Comparison of ENCODE assay signal across 1 cellular context in the genomic region with DNA sequence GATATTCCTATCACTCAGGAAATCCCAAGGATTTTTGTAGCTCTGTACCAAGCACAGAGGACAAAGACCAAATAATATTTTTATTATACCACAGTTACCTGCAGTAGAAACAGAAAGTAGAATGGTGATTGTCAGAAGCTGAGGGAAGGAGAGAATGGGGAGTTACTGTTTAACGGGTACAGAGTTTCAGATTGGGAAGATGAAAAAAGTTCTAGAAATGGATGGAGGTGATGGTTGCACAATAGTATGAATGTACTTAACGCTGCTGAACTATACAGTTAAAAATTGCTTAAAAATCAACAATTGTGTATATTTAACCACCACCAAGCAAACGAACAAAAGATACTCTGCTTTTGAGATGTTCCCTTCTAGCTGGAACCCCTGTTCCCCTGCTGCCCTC.
TF ChIP-seq lines count a peak whose summit lies in the region.

No MANE protein-coding gene starts in this region.

TF ChIP-seq in HepG2, 621 proteins besides CTCF, POLR2A, EP300 and RAD21 (continues in another document):
- TF ChIP-seq, protein P1, sequence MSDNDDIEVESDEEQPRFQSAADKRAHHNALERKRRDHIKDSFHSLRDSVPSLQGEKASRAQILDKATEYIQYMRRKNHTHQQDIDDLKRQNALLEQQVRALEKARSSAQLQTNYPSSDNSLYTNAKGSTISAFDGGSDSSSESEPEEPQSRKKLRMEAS (IDR thresholded peaks at IDR 0.05), result no peak
- TF ChIP-seq STAT5B (CRISPR knock-in tag; IDR thresholded peaks at IDR 0.05) (no peak), POLR2G (IDR thresholded peaks at IDR 0.05; ENCODE audit: low read depth, low read length) (no peak), MIER2 (CRISPR knock-in tag; IDR thresholded peaks at IDR 0.05) (no peak), ZNF10 (CRISPR knock-in tag; IDR thresholded peaks at IDR 0.05; ENCODE audit: borderline replicate concordance, low read depth) (no peak), KLF16 (CRISPR knock-in tag; IDR thresholded peaks at IDR 0.05) (0 out of 4 replicates have a peak, but pooled peaks of 1 of the 2 experiments have one; percentile 32), ZNF333 (CRISPR knock-in tag; IDR thresholded peaks at IDR 0.05; ENCODE audit: borderline replicate concordance) (no peak), ZNF766 (CRISPR knock-in tag; IDR thresholded peaks at IDR 0.05; ENCODE audit: borderline replicate concordance) (no peak), GATAD2A (CRISPR knock-in tag; IDR thresholded peaks at IDR 0.05) (peak; percentile 62), AGO2 (optimal IDR thresholded peaks at IDR 0.05; ENCODE audit: low read depth, low read length) (no peak), TOE1 (CRISPR knock-in tag; IDR thresholded peaks at IDR 0.05) (no peak), ZNF484 (CRISPR knock-in tag; IDR thresholded peaks at IDR 0.05; ENCODE audit: borderline replicate concordance, low read depth) (no peak), ZSCAN12 (CRISPR knock-in tag; IDR thresholded peaks at IDR 0.05) (no peak), ISL2 (CRISPR knock-in tag; IDR thresholded peaks at IDR 0.05) (0 out of 2 replicates have a peak, but pooled peaks have one; percentile 34), CENPX (CRISPR knock-in tag; IDR thresholded peaks at IDR 0.05) (no peak), JARID2 (CRISPR knock-in tag; IDR thresholded peaks at IDR 0.05; ENCODE audit: insufficient replicate concordance) (no peak), PHF8 (CRISPR knock-in tag; IDR thresholded peaks at IDR 0.05) (no peak), SOX6 (IDR thresholded peaks at IDR 0.05) (no peak), SOX6 (CRISPR knock-in tag; IDR thresholded peaks at IDR 0.05) (peak; percentile 86), FOXP1 (IDR thresholded peaks at IDR 0.05) (no peak), FOXP1 (CRISPR knock-in tag; IDR thresholded peaks at IDR 0.05) (peak; percentile 26; the same call in 1 of the 2 replicates), RAD51 (IDR thresholded peaks at IDR 0.05; ENCODE audit: borderline replicate concordance) (no peak), CENPT (CRISPR knock-in tag; IDR thresholded peaks at IDR 0.05; ENCODE audit: low read depth) (no peak), KDM1A (CRISPR knock-in tag; IDR thresholded peaks at IDR 0.05) (no peak), ZNF558 (CRISPR knock-in tag; IDR thresholded peaks at IDR 0.05; ENCODE audit: borderline replicate concordance) (no peak), CEBPG (CRISPR knock-in tag; IDR thresholded peaks at IDR 0.05) (peak; percentile 91), TAF15 (IDR thresholded peaks at IDR 0.05; ENCODE audit: low read depth, low read length, poor library complexity, severe bottlenecking) (no peak), ZFAT (CRISPR knock-in tag; conservative IDR thresholded peaks at IDR 0.05) (no peak), ZNF431 (CRISPR knock-in tag; IDR thresholded peaks at IDR 0.05; ENCODE audit: borderline replicate concordance, low read depth) (no peak)
- TF ChIP-seq, protein P2, sequence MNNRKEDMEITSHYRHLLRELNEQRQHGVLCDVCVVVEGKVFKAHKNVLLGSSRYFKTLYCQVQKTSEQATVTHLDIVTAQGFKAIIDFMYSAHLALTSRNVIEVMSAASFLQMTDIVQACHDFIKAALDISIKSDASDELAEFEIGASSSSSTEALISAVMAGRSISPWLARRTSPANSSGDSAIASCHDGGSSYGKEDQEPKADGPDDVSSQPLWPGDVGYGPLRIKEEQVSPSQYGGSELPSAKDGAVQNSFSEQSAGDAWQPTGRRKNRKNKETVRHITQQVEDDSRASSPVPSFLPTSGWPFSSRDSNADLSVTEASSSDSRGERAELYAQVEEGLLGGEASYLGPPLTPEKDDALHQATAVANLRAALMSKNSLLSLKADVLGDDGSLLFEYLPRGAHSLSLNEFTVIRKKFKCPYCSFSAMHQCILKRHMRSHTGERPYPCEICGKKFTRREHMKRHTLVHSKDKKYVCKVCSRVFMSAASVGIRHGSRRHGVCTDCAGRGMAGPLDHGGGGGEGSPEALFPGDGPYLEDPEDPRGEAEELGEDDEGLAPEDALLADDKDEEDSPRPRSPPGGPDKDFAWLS (CRISPR knock-in tag; IDR thresholded peaks at IDR 0.05; ENCODE audit: borderline replicate concordance), result no peak
- TF ChIP-seq, protein P3, sequence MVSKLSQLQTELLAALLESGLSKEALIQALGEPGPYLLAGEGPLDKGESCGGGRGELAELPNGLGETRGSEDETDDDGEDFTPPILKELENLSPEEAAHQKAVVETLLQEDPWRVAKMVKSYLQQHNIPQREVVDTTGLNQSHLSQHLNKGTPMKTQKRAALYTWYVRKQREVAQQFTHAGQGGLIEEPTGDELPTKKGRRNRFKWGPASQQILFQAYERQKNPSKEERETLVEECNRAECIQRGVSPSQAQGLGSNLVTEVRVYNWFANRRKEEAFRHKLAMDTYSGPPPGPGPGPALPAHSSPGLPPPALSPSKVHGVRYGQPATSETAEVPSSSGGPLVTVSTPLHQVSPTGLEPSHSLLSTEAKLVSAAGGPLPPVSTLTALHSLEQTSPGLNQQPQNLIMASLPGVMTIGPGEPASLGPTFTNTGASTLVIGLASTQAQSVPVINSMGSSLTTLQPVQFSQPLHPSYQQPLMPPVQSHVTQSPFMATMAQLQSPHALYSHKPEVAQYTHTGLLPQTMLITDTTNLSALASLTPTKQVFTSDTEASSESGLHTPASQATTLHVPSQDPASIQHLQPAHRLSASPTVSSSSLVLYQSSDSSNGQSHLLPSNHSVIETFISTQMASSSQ (IDR thresholded peaks at IDR 0.05; ENCODE audit: low read depth), result peak; percentile 55; the same call in 1 of the 2 replicates
- TF ChIP-seq, protein P3 (CRISPR knock-in tag; IDR thresholded peaks at IDR 0.05; ENCODE audit: borderline replicate concordance), result no peak; the same call in 1 of the 2 replicates
- TF ChIP-seq, protein P4, sequence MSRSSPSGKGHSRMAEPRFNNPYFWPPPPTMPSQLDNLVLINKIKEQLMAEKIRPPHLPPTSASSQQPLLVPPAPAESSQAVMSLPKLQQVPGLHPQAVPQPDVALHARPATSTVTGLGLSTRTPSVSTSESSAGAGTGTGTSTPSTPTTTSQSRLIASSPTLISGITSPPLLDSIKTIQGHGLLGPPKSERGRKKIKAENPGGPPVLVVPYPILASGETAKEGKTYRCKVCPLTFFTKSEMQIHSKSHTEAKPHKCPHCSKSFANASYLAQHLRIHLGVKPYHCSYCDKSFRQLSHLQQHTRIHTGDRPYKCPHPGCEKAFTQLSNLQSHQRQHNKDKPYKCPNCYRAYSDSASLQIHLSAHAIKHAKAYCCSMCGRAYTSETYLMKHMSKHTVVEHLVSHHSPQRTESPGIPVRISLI (CRISPR knock-in tag; IDR thresholded peaks at IDR 0.05; ENCODE audit: borderline replicate concordance), result 0 out of 2 replicates have a peak, but pooled peaks have one; percentile 48
- TF ChIP-seq, protein P5, sequence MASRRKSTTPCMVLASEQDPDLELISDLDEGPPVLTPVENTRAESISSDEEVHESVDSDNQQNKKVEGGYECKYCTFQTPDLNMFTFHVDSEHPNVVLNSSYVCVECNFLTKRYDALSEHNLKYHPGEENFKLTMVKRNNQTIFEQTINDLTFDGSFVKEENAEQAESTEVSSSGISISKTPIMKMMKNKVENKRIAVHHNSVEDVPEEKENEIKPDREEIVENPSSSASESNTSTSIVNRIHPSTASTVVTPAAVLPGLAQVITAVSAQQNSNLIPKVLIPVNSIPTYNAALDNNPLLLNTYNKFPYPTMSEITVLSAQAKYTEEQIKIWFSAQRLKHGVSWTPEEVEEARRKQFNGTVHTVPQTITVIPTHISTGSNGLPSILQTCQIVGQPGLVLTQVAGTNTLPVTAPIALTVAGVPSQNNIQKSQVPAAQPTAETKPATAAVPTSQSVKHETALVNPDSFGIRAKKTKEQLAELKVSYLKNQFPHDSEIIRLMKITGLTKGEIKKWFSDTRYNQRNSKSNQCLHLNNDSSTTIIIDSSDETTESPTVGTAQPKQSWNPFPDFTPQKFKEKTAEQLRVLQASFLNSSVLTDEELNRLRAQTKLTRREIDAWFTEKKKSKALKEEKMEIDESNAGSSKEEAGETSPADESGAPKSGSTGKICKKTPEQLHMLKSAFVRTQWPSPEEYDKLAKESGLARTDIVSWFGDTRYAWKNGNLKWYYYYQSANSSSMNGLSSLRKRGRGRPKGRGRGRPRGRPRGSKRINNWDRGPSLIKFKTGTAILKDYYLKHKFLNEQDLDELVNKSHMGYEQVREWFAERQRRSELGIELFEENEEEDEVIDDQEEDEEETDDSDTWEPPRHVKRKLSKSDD (CRISPR knock-in tag; IDR thresholded peaks at IDR 0.05; ENCODE audit: low read depth), result no peak
- TF ChIP-seq, protein P6, sequence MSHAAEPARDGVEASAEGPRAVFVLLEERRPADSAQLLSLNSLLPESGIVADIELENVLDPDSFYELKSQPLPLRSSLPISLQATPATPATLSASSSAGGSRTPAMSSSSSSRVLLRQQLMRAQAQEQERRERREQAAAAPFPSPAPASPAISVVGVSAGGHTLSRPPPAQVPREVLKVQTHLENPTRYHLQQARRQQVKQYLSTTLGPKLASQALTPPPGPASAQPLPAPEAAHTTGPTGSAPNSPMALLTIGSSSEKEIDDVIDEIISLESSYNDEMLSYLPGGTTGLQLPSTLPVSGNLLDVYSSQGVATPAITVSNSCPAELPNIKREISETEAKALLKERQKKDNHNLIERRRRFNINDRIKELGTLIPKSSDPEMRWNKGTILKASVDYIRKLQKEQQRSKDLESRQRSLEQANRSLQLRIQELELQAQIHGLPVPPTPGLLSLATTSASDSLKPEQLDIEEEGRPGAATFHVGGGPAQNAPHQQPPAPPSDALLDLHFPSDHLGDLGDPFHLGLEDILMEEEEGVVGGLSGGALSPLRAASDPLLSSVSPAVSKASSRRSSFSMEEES (CRISPR knock-in tag; IDR thresholded peaks at IDR 0.05), result no peak
- TF ChIP-seq, protein P7, sequence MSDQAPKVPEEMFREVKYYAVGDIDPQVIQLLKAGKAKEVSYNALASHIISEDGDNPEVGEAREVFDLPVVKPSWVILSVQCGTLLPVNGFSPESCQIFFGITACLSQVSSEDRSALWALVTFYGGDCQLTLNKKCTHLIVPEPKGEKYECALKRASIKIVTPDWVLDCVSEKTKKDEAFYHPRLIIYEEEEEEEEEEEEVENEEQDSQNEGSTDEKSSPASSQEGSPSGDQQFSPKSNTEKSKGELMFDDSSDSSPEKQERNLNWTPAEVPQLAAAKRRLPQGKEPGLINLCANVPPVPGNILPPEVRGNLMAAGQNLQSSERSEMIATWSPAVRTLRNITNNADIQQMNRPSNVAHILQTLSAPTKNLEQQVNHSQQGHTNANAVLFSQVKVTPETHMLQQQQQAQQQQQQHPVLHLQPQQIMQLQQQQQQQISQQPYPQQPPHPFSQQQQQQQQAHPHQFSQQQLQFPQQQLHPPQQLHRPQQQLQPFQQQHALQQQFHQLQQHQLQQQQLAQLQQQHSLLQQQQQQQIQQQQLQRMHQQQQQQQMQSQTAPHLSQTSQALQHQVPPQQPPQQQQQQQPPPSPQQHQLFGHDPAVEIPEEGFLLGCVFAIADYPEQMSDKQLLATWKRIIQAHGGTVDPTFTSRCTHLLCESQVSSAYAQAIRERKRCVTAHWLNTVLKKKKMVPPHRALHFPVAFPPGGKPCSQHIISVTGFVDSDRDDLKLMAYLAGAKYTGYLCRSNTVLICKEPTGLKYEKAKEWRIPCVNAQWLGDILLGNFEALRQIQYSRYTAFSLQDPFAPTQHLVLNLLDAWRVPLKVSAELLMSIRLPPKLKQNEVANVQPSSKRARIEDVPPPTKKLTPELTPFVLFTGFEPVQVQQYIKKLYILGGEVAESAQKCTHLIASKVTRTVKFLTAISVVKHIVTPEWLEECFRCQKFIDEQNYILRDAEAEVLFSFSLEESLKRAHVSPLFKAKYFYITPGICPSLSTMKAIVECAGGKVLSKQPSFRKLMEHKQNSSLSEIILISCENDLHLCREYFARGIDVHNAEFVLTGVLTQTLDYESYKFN (CRISPR knock-in tag; conservative IDR thresholded peaks at IDR 0.05), result peak; percentile 66
- TF ChIP-seq, protein P8, sequence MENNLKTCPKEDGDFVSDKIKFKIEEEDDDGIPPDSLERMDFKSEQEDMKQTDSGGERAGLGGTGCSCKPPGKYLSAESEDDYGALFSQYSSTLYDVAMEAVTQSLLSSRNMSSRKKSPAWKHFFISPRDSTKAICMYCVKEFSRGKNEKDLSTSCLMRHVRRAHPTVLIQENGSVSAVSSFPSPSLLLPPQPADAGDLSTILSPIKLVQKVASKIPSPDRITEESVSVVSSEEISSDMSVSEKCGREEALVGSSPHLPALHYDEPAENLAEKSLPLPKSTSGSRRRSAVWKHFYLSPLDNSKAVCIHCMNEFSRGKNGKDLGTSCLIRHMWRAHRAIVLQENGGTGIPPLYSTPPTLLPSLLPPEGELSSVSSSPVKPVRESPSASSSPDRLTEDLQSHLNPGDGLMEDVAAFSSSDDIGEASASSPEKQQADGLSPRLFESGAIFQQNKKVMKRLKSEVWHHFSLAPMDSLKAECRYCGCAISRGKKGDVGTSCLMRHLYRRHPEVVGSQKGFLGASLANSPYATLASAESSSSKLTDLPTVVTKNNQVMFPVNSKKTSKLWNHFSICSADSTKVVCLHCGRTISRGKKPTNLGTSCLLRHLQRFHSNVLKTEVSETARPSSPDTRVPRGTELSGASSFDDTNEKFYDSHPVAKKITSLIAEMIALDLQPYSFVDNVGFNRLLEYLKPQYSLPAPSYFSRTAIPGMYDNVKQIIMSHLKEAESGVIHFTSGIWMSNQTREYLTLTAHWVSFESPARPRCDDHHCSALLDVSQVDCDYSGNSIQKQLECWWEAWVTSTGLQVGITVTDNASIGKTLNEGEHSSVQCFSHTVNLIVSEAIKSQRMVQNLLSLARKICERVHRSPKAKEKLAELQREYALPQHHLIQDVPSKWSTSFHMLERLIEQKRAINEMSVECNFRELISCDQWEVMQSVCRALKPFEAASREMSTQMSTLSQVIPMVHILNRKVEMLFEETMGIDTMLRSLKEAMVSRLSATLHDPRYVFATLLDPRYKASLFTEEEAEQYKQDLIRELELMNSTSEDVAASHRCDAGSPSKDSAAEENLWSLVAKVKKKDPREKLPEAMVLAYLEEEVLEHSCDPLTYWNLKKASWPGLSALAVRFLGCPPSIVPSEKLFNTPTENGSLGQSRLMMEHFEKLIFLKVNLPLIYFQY (CRISPR knock-in tag; IDR thresholded peaks at IDR 0.05; ENCODE audit: borderline replicate concordance), result no peak
- TF ChIP-seq, protein P9, sequence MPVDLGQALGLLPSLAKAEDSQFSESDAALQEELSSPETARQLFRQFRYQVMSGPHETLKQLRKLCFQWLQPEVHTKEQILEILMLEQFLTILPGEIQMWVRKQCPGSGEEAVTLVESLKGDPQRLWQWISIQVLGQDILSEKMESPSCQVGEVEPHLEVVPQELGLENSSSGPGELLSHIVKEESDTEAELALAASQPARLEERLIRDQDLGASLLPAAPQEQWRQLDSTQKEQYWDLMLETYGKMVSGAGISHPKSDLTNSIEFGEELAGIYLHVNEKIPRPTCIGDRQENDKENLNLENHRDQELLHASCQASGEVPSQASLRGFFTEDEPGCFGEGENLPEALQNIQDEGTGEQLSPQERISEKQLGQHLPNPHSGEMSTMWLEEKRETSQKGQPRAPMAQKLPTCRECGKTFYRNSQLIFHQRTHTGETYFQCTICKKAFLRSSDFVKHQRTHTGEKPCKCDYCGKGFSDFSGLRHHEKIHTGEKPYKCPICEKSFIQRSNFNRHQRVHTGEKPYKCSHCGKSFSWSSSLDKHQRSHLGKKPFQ (CRISPR knock-in tag; IDR thresholded peaks at IDR 0.05; ENCODE audit: insufficient replicate concordance), result no peak
